ENCODE assay signal across 19 cellular contexts in genomic region chr7:24143547-24143946, GRCh38.
"Had no signal": no experiment of that assay in that cellular context is flagged by ENCODE, and none has a peak within 500 bp of the region (broad histone marks: within the 10 kb centered on the region; RNA-seq: fewer than 3 reads in every experiment).

No MANE protein-coding gene starts in this region.

- DNase-seq: activated CD4-positive, alpha-beta memory T cell treated with anti-CD3 and anti-CD28 coated beads for 36 hours; activated naive CD4-positive, alpha-beta T cell; activated naive CD8-positive, alpha-beta T cell treated with anti-CD3 and anti-CD28 coated beads, Interleukin-2, amount 10 ng/mL, durations not matched to agents 7 days and 5 days; amygdala; cortex of kidney; heart left ventricle; left ventricle myocardium superior; mesendoderm; naive thymus-derived CD8-positive, alpha-beta T cell; stimulated activated CD4-positive, alpha-beta T cell treated with anti-CD3 and anti-CD28 coated beads, Interleukin-15, amount 100 ng/mL, for 24 hours; stimulated activated CD4-positive, alpha-beta T cell treated with anti-CD3 and anti-CD28 coated beads, Interleukin-2, amount 100 ng/mL, for 48 hours; stomach had no signal

- H3K4me1 Mint-ChIP-seq: activated naive CD8-positive, alpha-beta T cell treated with anti-CD3 and anti-CD28 coated beads, Interleukin-2, amount 10 ng/mL, durations not matched to agents 7 days and 5 days; central memory CD8-positive, alpha-beta T cell; naive thymus-derived CD8-positive, alpha-beta T cell had no signal

- H3K27ac Mint-ChIP-seq: activated CD4-positive, alpha-beta memory T cell treated with anti-CD3 and anti-CD28 coated beads for 36 hours; activated naive CD8-positive, alpha-beta T cell treated with anti-CD3 and anti-CD28 coated beads, Interleukin-2, amount 10 ng/mL, durations not matched to agents 7 days and 5 days; naive thymus-derived CD8-positive, alpha-beta T cell; T-helper 1 cell treated with Interleukin-12 subunit alpha and Interleukin-12 subunit beta and Interleukin-4 antibody, amounts not matched to agents 30 μg/mL and 1 μg/mL, for 36 hours had no signal

- H3K9me3 Mint-ChIP-seq: activated CD4-positive, alpha-beta memory T cell treated with anti-CD3 and anti-CD28 coated beads for 36 hours; activated naive CD8-positive, alpha-beta T cell treated with anti-CD3 and anti-CD28 coated beads, Interleukin-2, amount 10 ng/mL, durations not matched to agents 7 days and 5 days; central memory CD8-positive, alpha-beta T cell; naive thymus-derived CD8-positive, alpha-beta T cell; T-helper 1 cell treated with Interleukin-12 subunit alpha and Interleukin-12 subunit beta and Interleukin-4 antibody, amounts not matched to agents 30 μg/mL and 1 μg/mL, for 36 hours had no signal

- H3K36me3 Mint-ChIP-seq: activated CD4-positive, alpha-beta memory T cell treated with anti-CD3 and anti-CD28 coated beads for 36 hours; activated naive CD8-positive, alpha-beta T cell treated with anti-CD3 and anti-CD28 coated beads, Interleukin-2, amount 10 ng/mL, durations not matched to agents 7 days and 5 days; naive thymus-derived CD8-positive, alpha-beta T cell had no signal

- H3K4me3 Mint-ChIP-seq: activated CD4-positive, alpha-beta memory T cell treated with anti-CD3 and anti-CD28 coated beads for 36 hours; activated naive CD8-positive, alpha-beta T cell treated with anti-CD3 and anti-CD28 coated beads, Interleukin-2, amount 10 ng/mL, durations not matched to agents 7 days and 5 days; central memory CD8-positive, alpha-beta T cell; naive thymus-derived CD8-positive, alpha-beta T cell; T-helper 1 cell treated with Interleukin-12 subunit alpha and Interleukin-12 subunit beta and Interleukin-4 antibody, amounts not matched to agents 30 μg/mL and 1 μg/mL, for 36 hours had no signal

- ATAC-seq: activated CD4-positive, CD25-positive, alpha-beta regulatory T cell treated with anti-CD3 and anti-CD28 coated beads, Interleukin-2, amount 50 U/mL, for 24 hours; gastroesophageal sphincter; heart left ventricle; left ventricle myocardium superior; naive thymus-derived CD8-positive, alpha-beta T cell had no signal

- H3K27me3 ChIP-seq: heart left ventricle, right atrium auricular region, stomach had no signal

- H3K36me3 ChIP-seq: gastroesophageal sphincter, heart left ventricle, prostate gland, right atrium auricular region, stomach had no signal

- H3K27ac ChIP-seq: gastroesophageal sphincter, heart left ventricle, prostate gland, right atrium auricular region, skin epidermis, stomach had no signal

- H3K4me3 ChIP-seq: gastroesophageal sphincter, heart left ventricle, prostate gland, right atrium auricular region, skin epidermis, stomach had no signal

- H3K4me1 ChIP-seq: gastroesophageal sphincter, heart left ventricle, prostate gland, right atrium auricular region had no signal

- H3K9me3 ChIP-seq: gastroesophageal sphincter, heart left ventricle, prostate gland, right atrium auricular region, stomach had no signal
